In the genomic region with DNA sequence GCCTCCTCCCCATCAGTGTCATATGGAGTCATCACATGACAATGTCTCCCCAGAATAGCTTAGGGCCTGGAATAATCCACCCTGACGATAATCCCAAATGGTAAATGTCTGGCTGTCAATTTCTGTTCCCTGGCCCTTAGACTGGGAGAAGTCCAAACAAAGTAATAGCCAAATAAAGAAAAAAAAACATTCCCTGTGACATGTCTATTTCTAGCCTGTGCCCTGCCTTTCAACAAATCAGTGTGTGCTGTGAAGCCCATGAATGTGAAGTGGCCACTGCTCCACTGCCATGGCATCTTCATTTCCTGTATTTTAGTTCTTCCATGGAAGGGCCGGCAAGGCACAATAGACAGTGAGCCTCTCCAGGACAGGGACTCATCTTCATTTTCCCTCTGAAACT, we compare ENCODE assay signal across 25 cellular contexts.
DNase-seq lines count a peak whose midpoint lies in the region; ATAC-seq and TF ChIP-seq lines count a peak whose summit lies in the region.
"Had no signal": no experiment of that assay in that cellular context is flagged by ENCODE, and none has a peak within 500 bp of the region (broad histone marks: within the 10 kb centered on the region; RNA-seq: fewer than 3 reads in every experiment).

No MANE protein-coding gene starts in this region.

- peak overlapping the region; percentile 32 for H3K27ac Mint-ChIP-seq in mesothelial cell of epicardium
- H3K27ac Mint-ChIP-seq in Caco-2 (ENCODE audit: unreplicated experiment) = no peak overlapping the region
- H3K27ac Mint-ChIP-seq: activated CD8-positive, alpha-beta T cell treated with anti-CD3 and anti-CD28 coated beads for 36 hours; H9 had no signal

- H3K9me3 ChIP-seq in adrenal gland (replicated peaks in 1 of 3) (no peaks in the 10 kb centered on the region), cardiac muscle cell (ENCODE audit: low read depth) (no peaks in the 10 kb centered on the region), thoracic aorta (no peaks in the 10 kb centered on the region), ovary (no peaks in the 10 kb centered on the region), Caco-2 (no peaks in the 10 kb centered on the region)
- H3K9me3 ChIP-seq: BLaER1, body of pancreas, SJSA1 had no signal

- H3K9me3 Mint-ChIP-seq in mesothelial cell of epicardium (no peaks in the 10 kb centered on the region), Caco-2 (ENCODE audit: unreplicated experiment) (no peaks in the 10 kb centered on the region)
- H3K9me3 Mint-ChIP-seq: activated CD8-positive, alpha-beta T cell treated with anti-CD3 and anti-CD28 coated beads for 36 hours; H9 had no signal

- H3K27me3 Mint-ChIP-seq in mesothelial cell of epicardium (ENCODE audit: low read depth) = no peaks in the 10 kb centered on the region
- H3K27me3 Mint-ChIP-seq in Caco-2 (ENCODE audit: insufficient read depth, unreplicated experiment) = peaks cover 8% of the 10 kb centered on the region

- H3K27ac ChIP-seq in adrenal gland (peak overlapping the region; percentile 28 to 83 (median 54)), cardiac muscle cell (peak overlapping the region; percentile 74), thoracic aorta (peak overlapping the region; percentile 77 to 90), ovary (peak overlapping the region in 1 of 2 donors; percentile 88)
- H3K27ac ChIP-seq: BLaER1, body of pancreas, SJSA1 had no signal

- DNase-seq in adrenal gland (no peak), cardiac muscle cell (ENCODE audit: low read depth in 1 of 2, low spot score in 1 of 2) (peak in 1 of 2 donors; percentile 45), mesothelial cell of epicardium (ENCODE audit: low spot score in 2 of 2, unreplicated experiment in 2 of 2) (no peak), thoracic aorta (ENCODE audit: low spot score) (no peak), kidney glomerular epithelial cell (lab: John Stamatoyannopoulos, UW) (no peak), ovary (no peak), Caco-2 (no peak)
- DNase-seq: activated CD4-positive, CD25-positive, alpha-beta regulatory T cell treated with anti-CD3 and anti-CD28 coated beads, Interleukin-2, amount 50 U/mL, for 72 hours; activated CD8-positive, alpha-beta T cell treated with anti-CD3 and anti-CD28 coated beads for 36 hours; activated gamma-delta T cell; activated T-cell treated with anti-CD3 and anti-CD28 coated beads for 4 hours; body of pancreas; DND-41; effector memory CD4-positive, alpha-beta T cell; H9; Karpas-422; NCI-H2171 treated with DMSO at 0.1 percent for 48 hours; NCI-H526 treated with DMSO at 0.1 percent for 48 hours; occipital lobe; retina; stimulated activated CD4-positive, alpha-beta T cell treated with anti-CD3 and anti-CD28 coated beads, Interleukin-15, amount 100 ng/mL, for 24 hours had no signal

- TF ChIP-seq POLR2A in adrenal gland (IDR thresholded peaks at IDR 0.05) = no peak
- no peak for TF ChIP-seq POLR2A in ovary (IDR thresholded peaks at IDR 0.05)

- H3K36me3 Mint-ChIP-seq in mesothelial cell of epicardium = peaks cover 18% of the 10 kb centered on the region
- H3K36me3 Mint-ChIP-seq in Caco-2 (ENCODE audit: insufficient read depth, unreplicated experiment) = no peaks in the 10 kb centered on the region

- H3K4me3 Mint-ChIP-seq in mesothelial cell of epicardium = no peak overlapping the region
- no peak overlapping the region for H3K4me3 Mint-ChIP-seq in Caco-2 (ENCODE audit: unreplicated experiment)
- H3K4me3 Mint-ChIP-seq: activated CD8-positive, alpha-beta T cell treated with anti-CD3 and anti-CD28 coated beads for 36 hours; H9 had no signal

- no peak for TF ChIP-seq CTCF in adrenal gland (IDR thresholded peaks at IDR 0.05)
- TF ChIP-seq CTCF in cardiac muscle cell (IDR thresholded peaks at IDR 0.05; ENCODE audit: low read depth, low read length) = no peak
- no peak for TF ChIP-seq CTCF in mesothelial cell of epicardium (IDR thresholded peaks at IDR 0.05; ENCODE audit: unreplicated experiment)
- TF ChIP-seq CTCF in thoracic aorta (IDR thresholded peaks at IDR 0.05) = no peak
- TF ChIP-seq CTCF in ovary (IDR thresholded peaks at IDR 0.05) = no peak
- no peak for TF ChIP-seq CTCF in Caco-2 (IDR thresholded peaks at IDR 0.05; ENCODE audit: insufficient read depth in 1 of 2, low read depth in 1 of 2, low read length in 1 of 2, severe bottlenecking in 1 of 2, unreplicated experiment in 1 of 2)

- no TSS peak for BruUV-seq in Caco-2 (replicated peaks; lab: Mats Ljungman, UMichigan)

- H3K4me1 Mint-ChIP-seq in mesothelial cell of epicardium = peaks cover 34% of the 10 kb centered on the region
- no peaks in the 10 kb centered on the region for H3K4me1 Mint-ChIP-seq in Caco-2 (ENCODE audit: low read depth, unreplicated experiment)

- CTCF ChIA-PET in Caco-2 (lab: Charles Lee) = no interaction called here

- H3K4me1 ChIP-seq in adrenal gland (replicated peaks in 1 of 2) = peaks cover 19 to 53% of the 10 kb centered on the region in 2 donors
- peaks cover 12% of the 10 kb centered on the region for H3K4me1 ChIP-seq in cardiac muscle cell (ENCODE audit: low read depth)
- peaks cover 43 to 63% of the 10 kb centered on the region in 2 donors for H3K4me1 ChIP-seq in thoracic aorta (ENCODE audit: control insufficient read depth in 1 of 2, low read depth in 2 of 2)
- peaks cover 38% of the 10 kb centered on the region for H3K4me1 ChIP-seq in ovary (ENCODE audit: insufficient read depth)
- H3K4me1 ChIP-seq in Caco-2 = no peaks in the 10 kb centered on the region
- H3K4me1 ChIP-seq: BLaER1, body of pancreas had no signal

- no peak for TF ChIP-seq EP300 in ovary (IDR thresholded peaks at IDR 0.05)

- H3K27me3 ChIP-seq in adrenal gland (no peaks in the 10 kb centered on the region), cardiac muscle cell (no peaks in the 10 kb centered on the region), thoracic aorta (replicated peaks; ENCODE audit: insufficient read depth) (no peaks in the 10 kb centered on the region), ovary (no peaks in the 10 kb centered on the region), Caco-2 (replicated peaks; ENCODE audit: control insufficient read depth, insufficient read depth, low read length) (peaks cover 3% of the 10 kb centered on the region)
- H3K27me3 ChIP-seq: BLaER1, body of pancreas, SJSA1 had no signal

- WGBS in adrenal gland, 4 donors = 67 to 82% (median 76%) methylated on average over 2 of the region's 2 CpGs
- WGBS in ovary, 3 donors = 37 to 63% (median 47%) methylated on average over 2 of the region's 2 CpGs

- intact Hi-C loops in adrenal gland (cut with DNase I) = no loop called here
- intact Hi-C loops in ovary (cut with DNase I) = loop anchor here in 2 of 4 donors (5.0 to 10.0 kb wide), 2 partner anchors 152 to 154 kb away; no protein-coding TSS in a partner anchor
- intact Hi-C loops in Caco-2 (cut with micrococcal nuclease; ENCODE audit: unreplicated experiment) = no loop called here

- H3K36me3 ChIP-seq in adrenal gland (replicated peaks in 1 of 2) (no peaks in the 10 kb centered on the region), cardiac muscle cell (no peaks in the 10 kb centered on the region), thoracic aorta (no peaks in the 10 kb centered on the region), ovary (no peaks in the 10 kb centered on the region), Caco-2 (ENCODE audit: control insufficient read depth, insufficient read depth, low read length) (no peaks in the 10 kb centered on the region)
- H3K36me3 ChIP-seq: BLaER1 had no signal

- POLR2A ChIA-PET in Caco-2 (lab: Charles Lee) = no interaction called here

- ATAC-seq in thoracic aorta (ENCODE audit: insufficient number of reproducible peaks, low FRiP score, low read depth) (peak; percentile 59), GM19328 (IDR thresholded peaks at IDR 0.05; ENCODE audit: unreplicated experiment) (no peak)
- ATAC-seq: activated CD8-positive, alpha-beta T cell treated with anti-CD3 and anti-CD28 coated beads for 36 hours; body of pancreas; esophagus mucosa had no signal

- no peak overlapping the region for H3K4me3 ChIP-seq in adrenal gland
- H3K4me3 ChIP-seq in cardiac muscle cell = no peak overlapping the region
- peak overlapping the region; percentile 36 for H3K4me3 ChIP-seq in thoracic aorta
- no peak overlapping the region for H3K4me3 ChIP-seq in ovary
- H3K4me3 ChIP-seq in Caco-2 (ENCODE audit: low read depth, low read length) = no peak overlapping the region
- H3K4me3 ChIP-seq: BLaER1, body of pancreas, SJSA1 had no signal
